15 cellular contexts compared by ENCODE assay signal in the genomic region with DNA sequence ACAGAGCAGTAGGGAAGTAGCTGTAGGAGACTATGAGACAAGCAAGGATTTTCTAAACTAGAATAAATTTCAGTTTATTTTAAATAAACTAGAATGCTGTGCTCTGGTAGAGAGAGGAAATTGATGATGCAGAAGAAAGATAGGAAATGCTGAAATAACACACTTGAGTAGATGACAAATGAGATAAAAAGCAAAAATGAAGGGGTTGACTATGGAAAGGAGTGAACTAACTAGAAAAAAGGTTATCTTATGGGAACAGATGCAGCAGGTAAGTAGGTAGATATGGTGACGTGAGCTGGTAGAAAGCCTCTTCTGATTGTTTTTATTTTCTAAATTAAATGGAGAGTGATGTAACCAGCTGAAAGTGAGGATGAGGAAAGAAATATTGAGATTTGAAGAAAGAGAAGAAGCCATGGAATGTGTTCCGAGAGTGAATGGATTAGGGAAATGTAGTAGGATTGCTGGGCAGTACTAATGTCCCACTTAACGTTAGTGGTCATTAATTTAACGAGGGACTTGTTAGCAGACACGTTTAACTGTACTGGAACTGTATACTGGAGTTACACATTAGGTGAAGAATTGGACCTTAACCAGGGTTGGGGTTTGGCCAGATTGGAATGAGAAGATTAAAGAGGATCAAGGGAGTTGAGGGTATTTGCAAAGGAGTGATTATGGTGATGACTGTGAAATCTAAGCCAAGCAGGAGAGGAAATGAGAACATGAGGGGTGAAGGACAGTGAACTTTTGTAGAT.
DNase-seq lines count a peak whose midpoint lies in the region; ATAC-seq, FAIRE-seq and TF ChIP-seq lines count a peak whose summit lies in the region.
"Had no signal": no experiment of that assay in that cellular context is flagged by ENCODE, and none has a peak within 500 bp of the region (broad histone marks: within the 10 kb centered on the region; RNA-seq: fewer than 3 reads in every experiment).

No MANE protein-coding gene starts in this region.

- no peak for FAIRE-seq in endothelial cell of umbilical vein (lab: Jason Lieb, UNC)
- FAIRE-seq: GM12878, GM18507 had no signal

- no peak overlapping the region for H2AFZ ChIP-seq in endothelial cell of umbilical vein (ENCODE audit: low read depth, low read length)

- POLR2A ChIA-PET in Panc1 (lab: Charles Lee) (no interaction called here), endothelial cell of umbilical vein (lab: Charles Lee) (no interaction called here)

- H3K27me3 ChIP-seq in Panc1 (ENCODE audit: control insufficient read depth, insufficient read depth, low read length) (no peaks in the 10 kb centered on the region), endothelial cell of umbilical vein (ENCODE audit: control insufficient read depth in 2 of 2, insufficient read depth in 2 of 2, low read length in 2 of 2) (no peaks in the 10 kb centered on the region)

- BruUV-seq in Panc1 (replicated peaks; lab: Mats Ljungman, UMichigan) = TSS peak; percentile 15
- BruUV-seq in endothelial cell of umbilical vein (replicated peaks; lab: Mats Ljungman, UMichigan) = no TSS peak

- ATAC-seq in Panc1 = no peak
- ATAC-seq: CD8-positive, alpha-beta T cell; GM12878; HCT116 had no signal

- no peaks in the 10 kb centered on the region for H3K9me1 ChIP-seq in endothelial cell of umbilical vein (replicated peaks; ENCODE audit: control insufficient read depth, extremely low read depth, insufficient read depth, low read length)

- DNase-seq in NCI-H524 (lab: John Stamatoyannopoulos, UW) (peak; percentile 30 to 43), NCI-H524 treated with DMSO at 0.1 percent for 48 hours (lab: John Stamatoyannopoulos, UW) (no peak), Panc1 (ENCODE audit: low read depth, low spot score) (no peak), endothelial cell of umbilical vein (ENCODE audit: low read depth, low spot score) (peak; percentile 83), retinal pigment epithelial cell (ENCODE audit: low read depth) (peak; percentile 68), GM03348 (ENCODE audit: low spot score) (no peak)
- DNase-seq in stimulated activated CD4-positive, alpha-beta T cell treated with anti-CD3 and anti-CD28 coated beads, Interleukin-4, amount 100 ng/mL, for 4 hours = no peak
- no peak for DNase-seq in stimulated activated CD4-positive, alpha-beta T cell treated with anti-CD3 and anti-CD28 coated beads, Interleukin-1b, Interleukin-23, amount 100 ng/mL, for 48 hours
- DNase-seq: Caco-2; CD8-positive, alpha-beta T cell; DMS 273 treated with DMSO at 0.1 percent for 48 hours had no signal

- in situ Hi-C loops in Panc1 (cut with HindIII; ENCODE audit: low pct_unique_long_range_greater_than_20kb, low sequenced_read_pairs) = no loop called here

- no peak overlapping the region for H3K9ac ChIP-seq in endothelial cell of umbilical vein (replicated peaks; ENCODE audit: extremely low read depth, insufficient read depth, low read length)

- TF ChIP-seq POLR2A in endothelial cell of umbilical vein (IDR thresholded peaks at IDR 0.05; ENCODE audit: low read depth, low read length) = no peak

- H3K36me3 ChIP-seq in Panc1 (ENCODE audit: control insufficient read depth, insufficient read depth, low read length) (no peaks in the 10 kb centered on the region), endothelial cell of umbilical vein (ENCODE audit: control insufficient read depth in 2 of 2, extremely low read depth in 1 of 2, insufficient read depth in 2 of 2, low read length in 2 of 2) (no peaks in the 10 kb centered on the region)

- H3K79me2 ChIP-seq in endothelial cell of umbilical vein (ENCODE audit: control insufficient read depth, insufficient read depth, low read length) = no peaks in the 10 kb centered on the region

- intact Hi-C loops in Panc1 (cut with micrococcal nuclease; ENCODE audit: unreplicated experiment) = no loop called here
- intact Hi-C loops in endothelial cell of umbilical vein (cut with micrococcal nuclease) = no loop called here

- no peak overlapping the region for H3K27ac ChIP-seq in Panc1 (ENCODE audit: low read length)
- H3K27ac ChIP-seq in endothelial cell of umbilical vein (ENCODE audit: insufficient read depth, low read depth, low read length) = peak overlapping the region; percentile 0
- H3K27ac ChIP-seq: 22Rv1 had no signal

- no peaks in the 10 kb centered on the region for H3K4me1 ChIP-seq in Panc1 (ENCODE audit: control insufficient read depth, insufficient read depth, low read length)
- peaks cover 16% of the 10 kb centered on the region for H3K4me1 ChIP-seq in endothelial cell of umbilical vein (ENCODE audit: control insufficient read depth, extremely low read depth, insufficient read depth, low read length)
- H3K4me1 ChIP-seq: Caco-2 had no signal

- dilution Hi-C loops in endothelial cell of umbilical vein (cut with MboI; ENCODE audit: extremely low pct_ligation_motif_present, low sequenced_read_pairs) = no loop called here

- no peaks in the 10 kb centered on the region for H4K20me1 ChIP-seq in endothelial cell of umbilical vein (replicated peaks; ENCODE audit: control insufficient read depth, extremely low read depth, insufficient read depth, low read length)

- no peaks in the 10 kb centered on the region for H3K9me3 ChIP-seq in Panc1 (ENCODE audit: control insufficient read depth, insufficient read depth, low read depth, low read length)
- no peaks in the 10 kb centered on the region for H3K9me3 ChIP-seq in endothelial cell of umbilical vein (replicated peaks; ENCODE audit: control insufficient read depth, insufficient read depth, low read length)
- H3K9me3 ChIP-seq: Caco-2 had no signal

- TF ChIP-seq CTCF in Panc1 (IDR thresholded peaks at IDR 0.05) (no peak), endothelial cell of umbilical vein (IDR thresholded peaks at IDR 0.05; ENCODE audit: extremely low read depth in 1 of 2, insufficient read depth in 1 of 2, low read depth in 1 of 2, low read length in 2 of 2) (no peak), retinal pigment epithelial cell (conservative IDR thresholded peaks at IDR 0.05; ENCODE audit: low read depth, low read length) (no peak)

- H3K4me2 ChIP-seq in endothelial cell of umbilical vein (ENCODE audit: insufficient read depth, low read length) = peak overlapping the region; percentile 2

- H3K4me3 ChIP-seq in Panc1 (ENCODE audit: low read depth in 2 of 2, low read length in 2 of 2) (no peak overlapping the region), endothelial cell of umbilical vein (replicated peaks in 1 of 3; ENCODE audit: insufficient read depth in 1 of 3, low read depth in 1 of 3, low read length in 3 of 3) (no peak overlapping the region), retinal pigment epithelial cell (ENCODE audit: low read length) (no peak overlapping the region)
- H3K4me3 ChIP-seq: GM12878 had no signal

- CTCF ChIA-PET in Panc1 (lab: Charles Lee) (no interaction called here), endothelial cell of umbilical vein (lab: Charles Lee) (interaction anchor here (0.6 to 1.8 kb wide), 8 partner anchors 9 to 244 kb away, joined by 3 to 5 read pairs (median 3); no protein-coding TSS in a partner anchor)

TF ChIP-seq in endothelial cell of umbilical vein, 7 proteins besides CTCF, POLR2A, EP300 and RAD21:
- TF ChIP-seq JUN (IDR thresholded peaks at IDR 0.05; ENCODE audit: borderline replicate concordance, insufficient read depth, insufficient read length, low read depth) = peak; percentile 33
- no peak for TF ChIP-seq EZH2 (IDR thresholded peaks at IDR 0.05; ENCODE audit: borderline replicate concordance, low read depth, low read length, severe bottlenecking)
- peak; percentile 89 for TF ChIP-seq GATA2 (IDR thresholded peaks at IDR 0.05; ENCODE audit: insufficient read depth, insufficient read length, low read depth, low read length)
- no peak for TF ChIP-seq POLR2AphosphoS5 (IDR thresholded peaks at IDR 0.05; ENCODE audit: insufficient read depth, low read depth, low read length)
- TF ChIP-seq, protein P1, sequence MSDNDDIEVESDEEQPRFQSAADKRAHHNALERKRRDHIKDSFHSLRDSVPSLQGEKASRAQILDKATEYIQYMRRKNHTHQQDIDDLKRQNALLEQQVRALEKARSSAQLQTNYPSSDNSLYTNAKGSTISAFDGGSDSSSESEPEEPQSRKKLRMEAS (IDR thresholded peaks at IDR 0.05; ENCODE audit: insufficient read depth, insufficient read length) = no peak
TF ChIP-seq in endothelial cell of umbilical vein: peak in this region for 2.

Comparison
In these comparisons a context has a peak if more than half of its experiments do, and no peak if none do; other contexts are left out.
1. DNase-seq: peak in NCI-H524 (2 of 2), endothelial cell of umbilical vein (single experiment) and retinal pigment epithelial cell (single experiment); none in NCI-H524 treated with DMSO at 0.1 percent for 48 hours (single experiment), Panc1 (single experiment), stimulated activated CD4-positive, alpha-beta T cell treated with anti-CD3 and anti-CD28 coated beads, Interleukin-4, amount 100 ng/mL, for 4 hours (0 of 2), GM03348 (single experiment) and stimulated activated CD4-positive, alpha-beta T cell treated with anti-CD3 and anti-CD28 coated beads, Interleukin-1b, Interleukin-23, amount 100 ng/mL, for 48 hours (single experiment).